In genomic region chr2:201257941-201258665, GRCh38 we compare ENCODE assay signal across 1 cellular context.
A peak's percentile ranks its signal among the peaks of the same experiment; 100 is the strongest.
TF ChIP-seq lines count a peak whose summit lies in the region.

No MANE protein-coding gene starts in this region.

TF ChIP-seq in HepG2, 621 proteins besides CTCF, POLR2A, EP300 and RAD21 (continued from another document and continues in another):
- no peak for TF ChIP-seq ZNF784 (CRISPR knock-in tag; IDR thresholded peaks at IDR 0.05; ENCODE audit: borderline replicate concordance)
- peak; percentile 62; the same call in 1 of the 2 replicates for TF ChIP-seq HNF1B (CRISPR knock-in tag; IDR thresholded peaks at IDR 0.05)
- no peak for TF ChIP-seq DMTF1 (CRISPR knock-in tag; IDR thresholded peaks at IDR 0.05)
- TF ChIP-seq ARID2 (CRISPR knock-in tag; IDR thresholded peaks at IDR 0.05; ENCODE audit: borderline replicate concordance): no peak
- no peak for TF ChIP-seq ZNF639 (CRISPR knock-in tag; conservative IDR thresholded peaks at IDR 0.05)
- no peak for TF ChIP-seq ZFP82 (CRISPR knock-in tag; IDR thresholded peaks at IDR 0.05; ENCODE audit: borderline replicate concordance)
- TF ChIP-seq ZNF256 (CRISPR knock-in tag; conservative IDR thresholded peaks at IDR 0.05): no peak
- TF ChIP-seq REL (CRISPR knock-in tag; conservative IDR thresholded peaks at IDR 0.05): no peak
- TF ChIP-seq ZNF296 (CRISPR knock-in tag; conservative IDR thresholded peaks at IDR 0.05): no peak
- no peak for TF ChIP-seq DR1 (CRISPR knock-in tag; IDR thresholded peaks at IDR 0.05)
- no peak for TF ChIP-seq NFATC3 (CRISPR knock-in tag; IDR thresholded peaks at IDR 0.05)
- no peak for TF ChIP-seq RXRA (CRISPR knock-in tag; IDR thresholded peaks at IDR 0.05)
- no peak for TF ChIP-seq BRCA1 (CRISPR knock-in tag; IDR thresholded peaks at IDR 0.05)
- no peak for TF ChIP-seq ATM (IDR thresholded peaks at IDR 0.05; ENCODE audit: borderline replicate concordance)
- TF ChIP-seq MEIS2 (CRISPR knock-in tag; IDR thresholded peaks at IDR 0.05): no peak
- TF ChIP-seq LBX2 (CRISPR knock-in tag; IDR thresholded peaks at IDR 0.05; ENCODE audit: borderline replicate concordance): no peak
- no peak for TF ChIP-seq SP140L (CRISPR knock-in tag; IDR thresholded peaks at IDR 0.05; ENCODE audit: borderline replicate concordance)
- TF ChIP-seq PRDM15 (CRISPR knock-in tag; IDR thresholded peaks at IDR 0.05): no peak
- peak; percentile 73; the same call in 1 of the 2 replicates for TF ChIP-seq ZIK1 (CRISPR knock-in tag; IDR thresholded peaks at IDR 0.05; ENCODE audit: borderline replicate concordance, low read depth)
- TF ChIP-seq ZNF770 (CRISPR knock-in tag; IDR thresholded peaks at IDR 0.05): 0 out of 2 replicates have a peak, but pooled peaks have one; percentile 13
- TF ChIP-seq ARNT (IDR thresholded peaks at IDR 0.05): no peak
- TF ChIP-seq MTA3 (CRISPR knock-in tag; IDR thresholded peaks at IDR 0.05): no peak
- peak; percentile 77; the same call in 1 of the 2 replicates for TF ChIP-seq NR0B2 (CRISPR knock-in tag; IDR thresholded peaks at IDR 0.05)
- TF ChIP-seq NR2C2 (CRISPR knock-in tag; IDR thresholded peaks at IDR 0.05; ENCODE audit: borderline replicate concordance): no peak
- no peak for TF ChIP-seq RNF219 (CRISPR knock-in tag; IDR thresholded peaks at IDR 0.05)
- TF ChIP-seq POLR2AphosphoS5 (IDR thresholded peaks at IDR 0.05; ENCODE audit: low read depth, low read length): peak; percentile 71
- TF ChIP-seq KLF13 (CRISPR knock-in tag; IDR thresholded peaks at IDR 0.05): no peak
- TF ChIP-seq BORCS8-MEF2B (CRISPR knock-in tag; IDR thresholded peaks at IDR 0.05): peak; percentile 72; the same call in 1 of the 2 replicates
- no peak for TF ChIP-seq ZNF503 (CRISPR knock-in tag; IDR thresholded peaks at IDR 0.05)
- no peak for TF ChIP-seq CENPBD1 (CRISPR knock-in tag; IDR thresholded peaks at IDR 0.05; ENCODE audit: borderline replicate concordance, low read depth)
- TF ChIP-seq ZNF878 (CRISPR knock-in tag; IDR thresholded peaks at IDR 0.05): peak; percentile 26; the same call in 1 of the 2 replicates
- no peak for TF ChIP-seq KLF15 (CRISPR knock-in tag; IDR thresholded peaks at IDR 0.05; ENCODE audit: borderline replicate concordance)
- TF ChIP-seq SSRP1 (CRISPR knock-in tag; IDR thresholded peaks at IDR 0.05): peak; percentile 56; the same call in 1 of the 2 replicates
- 0 out of 2 replicates have a peak, but pooled peaks have one; percentile 51 for TF ChIP-seq SNAPC2 (CRISPR knock-in tag; IDR thresholded peaks at IDR 0.05)
